In genomic region chr11:12382451-12382850, GRCh38 we compare ENCODE assay signal across 1 cellular context.
TF ChIP-seq lines count a peak whose summit lies in the region.

No MANE protein-coding gene starts in this region.

TF ChIP-seq in IMR-90, 13 proteins besides CTCF, POLR2A, EP300 and RAD21:
- TF ChIP-seq RFX5 (IDR thresholded peaks at IDR 0.05; ENCODE audit: low read depth, low read length) (no peak), MAFK (IDR thresholded peaks at IDR 0.05; ENCODE audit: low read depth, low read length) (no peak), MXI1 (IDR thresholded peaks at IDR 0.05; ENCODE audit: borderline replicate concordance, low read depth, low read length) (no peak)
